Comparison of ENCODE assay signal across 8 cellular contexts in the genomic region with DNA sequence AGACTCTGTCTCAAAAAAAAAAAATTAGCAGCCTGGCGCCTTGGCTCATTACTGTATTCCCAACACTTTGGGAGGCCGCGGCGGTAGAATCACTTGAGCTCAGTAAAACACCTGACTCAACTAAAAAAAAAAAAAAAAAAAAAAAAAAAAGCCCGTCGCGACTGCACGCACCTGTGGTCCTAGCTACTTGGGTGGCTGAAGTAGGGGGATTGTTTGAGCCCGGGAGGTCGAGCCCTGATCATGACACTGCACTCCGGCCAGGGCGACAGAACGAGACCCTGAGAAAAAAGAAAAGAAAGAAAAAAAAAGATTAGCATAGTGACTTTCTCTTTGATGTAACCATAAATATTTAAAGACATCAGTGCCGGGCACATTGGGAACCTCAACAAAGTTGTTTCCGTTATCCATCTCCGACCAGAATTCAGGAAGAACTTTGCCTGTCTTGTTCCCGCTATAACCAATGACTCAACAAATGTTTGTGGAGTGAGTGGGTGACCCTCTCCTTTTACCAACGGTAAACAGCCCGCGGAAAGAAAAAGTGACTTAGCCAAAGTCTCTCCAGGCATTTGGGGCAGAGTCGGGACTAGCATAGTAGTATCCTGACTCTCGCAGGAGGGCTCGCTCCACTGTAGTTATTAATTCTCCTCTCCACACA. TPM values are rescaled to one million over a fixed set of nuclear protein-coding genes. Genes with fewer than 3 reads are reported as not detected.
DNase-seq lines count a peak whose midpoint lies in the region; ATAC-seq and TF ChIP-seq lines count a peak whose summit lies in the region.

No MANE protein-coding gene starts in this region.

- peaks cover 3% of the 10 kb centered on the region for H3K36me3 Mint-ChIP-seq in mesothelial cell of epicardium

- peaks cover 31 to 52% (median 47%) of the 10 kb centered on the region in 10 experiments for H3K4me1 ChIP-seq in BLaER1 treated with 17β-estradiol and CSF1 and Interleukin-3, amounts not matched to agents 10 nM and 100 nM
- peaks cover 31% of the 10 kb centered on the region for H3K4me1 ChIP-seq in upper lobe of right lung

- H3K4me1 Mint-ChIP-seq in mesothelial cell of epicardium, result peaks cover 23% of the 10 kb centered on the region

- H4K20me1 ChIP-seq in BLaER1 treated with 17β-estradiol and CSF1 and Interleukin-3, amounts not matched to agents 10 nM and 100 nM, result peaks cover 33 to 40% (median 38%) of the 10 kb centered on the region in 11 experiments

- peaks cover 29 to 44% (median 35%) of the 10 kb centered on the region in 11 experiments for H3K36me3 ChIP-seq in BLaER1 treated with 17β-estradiol and CSF1 and Interleukin-3, amounts not matched to agents 10 nM and 100 nM
- peaks cover 17% of the 10 kb centered on the region for H3K36me3 ChIP-seq in upper lobe of right lung

- peak overlapping the region; percentile 75 to 93 (median 80) for H3K4me2 ChIP-seq in BLaER1 treated with 17β-estradiol and CSF1 and Interleukin-3, amounts not matched to agents 10 nM and 100 nM

- no peak for TF ChIP-seq CTCF in mesothelial cell of epicardium (IDR thresholded peaks at IDR 0.05; ENCODE audit: unreplicated experiment)
- no peak for TF ChIP-seq CTCF in upper lobe of right lung (IDR thresholded peaks at IDR 0.05)
- TF ChIP-seq CTCF in GM20000 (IDR thresholded peaks at IDR 0.05; ENCODE audit: extremely low read depth, missing control alignments), result no peak

- H3K27ac ChIP-seq in BLaER1 treated with 17β-estradiol and CSF1 and Interleukin-3, amounts not matched to agents 10 nM and 100 nM, result peak overlapping the region; percentile 88 to 97 (median 94)
- peak overlapping the region; percentile 87 for H3K27ac ChIP-seq in upper lobe of right lung

- peak overlapping the region; percentile 99 for H3K4me3 Mint-ChIP-seq in mesothelial cell of epicardium

- H3K9me3 ChIP-seq in BLaER1 treated with 17β-estradiol and CSF1 and Interleukin-3, amounts not matched to agents 10 nM and 100 nM (replicated peaks in 1 of 11), result no peaks in the 10 kb centered on the region
- H3K9me3 ChIP-seq in upper lobe of right lung, result no peaks in the 10 kb centered on the region

- H3K4me3 ChIP-seq in BLaER1 treated with 17β-estradiol and CSF1 and Interleukin-3, amounts not matched to agents 10 nM and 100 nM, result peak overlapping the region; percentile 83 to 95 (median 87)
- H3K4me3 ChIP-seq in upper lobe of right lung, result peak overlapping the region; percentile 80

- DNase-seq in T1000 (lab: John Stamatoyannopoulos, UW) (peak; percentile 83), mesothelial cell of epicardium (ENCODE audit: low spot score in 2 of 2, unreplicated experiment in 2 of 2) (no peak), upper lobe of right lung (no peak), GM20000 (ENCODE audit: low spot score) (no peak)
- peak; percentile 25 for DNase-seq in effector CD8-positive, alpha-beta T cell (lab: John Stamatoyannopoulos, UW)

- no peaks in the 10 kb centered on the region for H3K9me3 Mint-ChIP-seq in mesothelial cell of epicardium

- no peaks in the 10 kb centered on the region for H3K27me3 Mint-ChIP-seq in mesothelial cell of epicardium (ENCODE audit: low read depth)

- intact Hi-C loops in upper lobe of right lung (cut with DNase I), result no loop called here

- H3K9ac ChIP-seq in BLaER1 treated with 17β-estradiol and CSF1 and Interleukin-3, amounts not matched to agents 10 nM and 100 nM, result peak overlapping the region; percentile 91 to 98 (median 96)

- ATAC-seq in GM19328 (IDR thresholded peaks at IDR 0.05; ENCODE audit: unreplicated experiment), result peak; percentile 45
- ATAC-seq in HG03280 (IDR thresholded peaks at IDR 0.05; ENCODE audit: unreplicated experiment), result peak; percentile 52
- peak; percentile 63 for ATAC-seq in upper lobe of right lung

- H3K27ac Mint-ChIP-seq in mesothelial cell of epicardium, result peak overlapping the region; percentile 98

- H3K27me3 ChIP-seq in BLaER1 treated with 17β-estradiol and CSF1 and Interleukin-3, amounts not matched to agents 10 nM and 100 nM, result no peaks in the 10 kb centered on the region
- H3K27me3 ChIP-seq in upper lobe of right lung, result no peaks in the 10 kb centered on the region

RNA-seq across cellular contexts. Expression of gene MED28, which starts 0.6 kb away (rescaled TPM):
- 105 to 116 TPM (median 113 TPM) in 3 replicates for total RNA-seq in mesothelial cell of epicardium
- 50.0 TPM for total RNA-seq in upper lobe of right lung

RNA-seq across cellular contexts. Expression of gene LAP3, which starts 36.9 kb away (rescaled TPM):
- total RNA-seq in mesothelial cell of epicardium (36.7 to 38.5 TPM (median 38.1 TPM) in 3 replicates), upper lobe of right lung (97.6 TPM)

Comparison
In these comparisons a context has a peak if more than half of its experiments do, and no peak if none do; other contexts are left out.
1. DNase-seq: peak in T1000 (single experiment) and effector CD8-positive, alpha-beta T cell (single experiment); none in mesothelial cell of epicardium (0 of 2), upper lobe of right lung (single experiment) and GM20000 (single experiment).
2. Peak in every context shown above with its lines, with median percentiles within 50 percentile points of each other: ATAC-seq.